In the genomic region with DNA sequence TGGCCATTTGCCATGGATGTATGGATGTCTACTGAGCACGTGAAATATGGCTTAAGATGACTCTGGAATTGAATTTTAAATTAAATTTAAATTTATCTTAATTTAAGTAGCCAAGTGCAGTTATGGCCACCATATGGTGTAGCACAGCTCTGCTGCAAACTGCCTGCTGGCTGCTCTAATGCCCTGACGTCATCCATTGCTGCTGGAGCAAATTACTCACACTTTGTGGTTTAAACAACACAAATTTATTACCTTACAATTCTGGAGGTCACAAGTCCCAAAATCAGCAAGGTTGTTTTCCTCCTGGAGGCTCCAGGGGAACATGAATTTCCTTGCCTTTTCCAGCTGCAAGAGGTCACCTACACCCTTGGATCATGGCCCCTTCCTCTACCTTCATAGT, we compare ENCODE assay signal across 18 cellular contexts.
"Had no signal": no experiment of that assay in that cellular context is flagged by ENCODE, and none has a peak within 500 bp of the region (broad histone marks: within the 10 kb centered on the region; RNA-seq: fewer than 3 reads in every experiment).

No MANE protein-coding gene starts in this region.

- H3K27ac Mint-ChIP-seq: naive thymus-derived CD8-positive, alpha-beta T cell; stimulated activated naive B cell treated with anti-CD40 and anti-IgM and Interleukin-4, amounts not matched to agents 10 μg/mL and 1 μg/mL and 100 μg/mL, for 72 hours had no signal

- H3K4me3 Mint-ChIP-seq: naive thymus-derived CD8-positive, alpha-beta T cell; stimulated activated naive B cell treated with anti-CD40 and anti-IgM and Interleukin-4, amounts not matched to agents 10 μg/mL and 1 μg/mL and 100 μg/mL, for 72 hours had no signal

- DNase-seq: effector CD4-positive, alpha-beta T cell; heart left ventricle; hippocampal formation; mucosa of descending colon; naive thymus-derived CD8-positive, alpha-beta T cell; psoas muscle; spleen; stimulated activated CD4-positive, alpha-beta T cell treated with anti-CD3 and anti-CD28 coated beads, Interleukin-15, amount 100 ng/mL, for 24 hours; stimulated activated CD4-positive, alpha-beta T cell treated with anti-CD3 and anti-CD28 coated beads, Interleukin-1b, Interleukin-23, amount 100 ng/mL, for 48 hours; stimulated activated CD4-positive, alpha-beta T cell treated with anti-CD3 and anti-CD28 coated beads, Interleukin-4, amount 100 ng/mL, for 24 hours; stimulated activated naive B cell treated with anti-CD40 and anti-IgM and Interleukin-4, amounts not matched to agents 10 μg/mL and 1 μg/mL and 100 μg/mL, for 72 hours; stomach; transverse colon had no signal

- H3K27me3 Mint-ChIP-seq: naive thymus-derived CD8-positive, alpha-beta T cell; stimulated activated naive B cell treated with anti-CD40 and anti-IgM and Interleukin-4, amounts not matched to agents 10 μg/mL and 1 μg/mL and 100 μg/mL, for 72 hours had no signal

- H3K27ac ChIP-seq: coronary artery, heart left ventricle, neutrophil, psoas muscle, spleen, stomach, thoracic aorta, transverse colon had no signal

- H3K9me3 ChIP-seq: heart left ventricle, mucosa of descending colon, neutrophil, psoas muscle, thoracic aorta, transverse colon had no signal

- H3K4me3 ChIP-seq: coronary artery, heart left ventricle, mucosa of descending colon, psoas muscle, spleen, stomach, thoracic aorta, transverse colon had no signal

- ATAC-seq: esophagus mucosa; heart left ventricle; mucosa of descending colon; naive thymus-derived CD8-positive, alpha-beta T cell; psoas muscle; sciatic nerve; stimulated activated naive B cell treated with anti-CD40 and anti-IgM and Interleukin-4, amounts not matched to agents 10 μg/mL and 1 μg/mL and 100 μg/mL, for 72 hours had no signal

- H3K36me3 ChIP-seq: heart left ventricle, neutrophil, spleen, stomach, thoracic aorta, transverse colon had no signal

- H3K4me1 Mint-ChIP-seq: naive thymus-derived CD8-positive, alpha-beta T cell; stimulated activated naive B cell treated with anti-CD40 and anti-IgM and Interleukin-4, amounts not matched to agents 10 μg/mL and 1 μg/mL and 100 μg/mL, for 72 hours had no signal

- H3K27me3 ChIP-seq: heart left ventricle, neutrophil, spleen, stomach, transverse colon had no signal

- H3K36me3 Mint-ChIP-seq: naive thymus-derived CD8-positive, alpha-beta T cell; stimulated activated naive B cell treated with anti-CD40 and anti-IgM and Interleukin-4, amounts not matched to agents 10 μg/mL and 1 μg/mL and 100 μg/mL, for 72 hours had no signal

- H3K4me1 ChIP-seq: heart left ventricle, psoas muscle, spleen, stomach, transverse colon had no signal
